13 cellular contexts compared by ENCODE assay signal in genomic region chr1:67817319-67817718, GRCh38.
"Had no signal": no experiment of that assay in that cellular context is flagged by ENCODE, and none has a peak within 500 bp of the region (broad histone marks: within the 10 kb centered on the region; RNA-seq: fewer than 3 reads in every experiment).

No MANE protein-coding gene starts in this region.

- ATAC-seq: activated CD8-positive, alpha-beta memory T cell treated with anti-CD3 and anti-CD28 coated beads, Interleukin-2, amount 10 ng/mL, durations not matched to agents 7 days and 5 days; body of pancreas had no signal

- H3K4me3 ChIP-seq: body of pancreas had no signal

- H3K4me3 Mint-ChIP-seq: activated CD8-positive, alpha-beta memory T cell treated with anti-CD3 and anti-CD28 coated beads, Interleukin-2, amount 10 ng/mL, durations not matched to agents 7 days and 5 days; activated naive CD4-positive, alpha-beta T cell treated with anti-CD3 and anti-CD28 coated beads, Interleukin-2, amount 50 U/mL, for 24 hours; activated T-cell treated with anti-CD3 and anti-CD28 coated beads, Interleukin-2, amount 50 U/mL, for 24 hours; endodermal cell; immature natural killer cell had no signal

- H3K27me3 ChIP-seq: body of pancreas had no signal

- H3K36me3 Mint-ChIP-seq: activated CD8-positive, alpha-beta memory T cell treated with anti-CD3 and anti-CD28 coated beads, Interleukin-2, amount 10 ng/mL, durations not matched to agents 7 days and 5 days; activated naive CD4-positive, alpha-beta T cell treated with anti-CD3 and anti-CD28 coated beads, Interleukin-2, amount 50 U/mL, for 24 hours; immature natural killer cell had no signal

- H3K27ac Mint-ChIP-seq: activated CD8-positive, alpha-beta memory T cell treated with anti-CD3 and anti-CD28 coated beads, Interleukin-2, amount 10 ng/mL, durations not matched to agents 7 days and 5 days; activated naive CD4-positive, alpha-beta T cell treated with anti-CD3 and anti-CD28 coated beads, Interleukin-2, amount 50 U/mL, for 24 hours; activated T-cell treated with anti-CD3 and anti-CD28 coated beads, Interleukin-2, amount 50 U/mL, for 24 hours; endodermal cell; immature natural killer cell had no signal

- H3K9me3 Mint-ChIP-seq: activated naive CD4-positive, alpha-beta T cell treated with anti-CD3 and anti-CD28 coated beads, Interleukin-2, amount 50 U/mL, for 24 hours; activated T-cell treated with anti-CD3 and anti-CD28 coated beads, Interleukin-2, amount 50 U/mL, for 24 hours had no signal

- H3K9me3 ChIP-seq: body of pancreas had no signal

- H3K4me1 Mint-ChIP-seq: activated CD8-positive, alpha-beta memory T cell treated with anti-CD3 and anti-CD28 coated beads, Interleukin-2, amount 10 ng/mL, durations not matched to agents 7 days and 5 days; activated naive CD4-positive, alpha-beta T cell treated with anti-CD3 and anti-CD28 coated beads, Interleukin-2, amount 50 U/mL, for 24 hours; immature natural killer cell had no signal

- DNase-seq: activated CD4-positive, alpha-beta T cell treated with anti-CD3 and anti-CD28 coated beads for 1 hour; activated CD4-positive, alpha-beta T cell treated with anti-CD3 and anti-CD28 coated beads, Interleukin-2, amount 50 U/mL, for 48 hours; activated CD8-positive, alpha-beta memory T cell treated with anti-CD3 and anti-CD28 coated beads, Interleukin-2, amount 10 ng/mL, durations not matched to agents 7 days and 5 days; activated effector memory CD4-positive, alpha-beta T cell treated with Interleukin-2 at 50 U/mL for 16 hours; activated T-cell treated with anti-CD3 and anti-CD28 coated beads, Interleukin-2, amount 50 U/mL, for 24 hours; body of pancreas; central memory CD4-positive, alpha-beta T cell; dermis blood vessel endothelial cell; endodermal cell; glutamatergic neuron; immature natural killer cell; T1000 had no signal
